ENCODE assay signal across 1 cellular context in the genomic region with DNA sequence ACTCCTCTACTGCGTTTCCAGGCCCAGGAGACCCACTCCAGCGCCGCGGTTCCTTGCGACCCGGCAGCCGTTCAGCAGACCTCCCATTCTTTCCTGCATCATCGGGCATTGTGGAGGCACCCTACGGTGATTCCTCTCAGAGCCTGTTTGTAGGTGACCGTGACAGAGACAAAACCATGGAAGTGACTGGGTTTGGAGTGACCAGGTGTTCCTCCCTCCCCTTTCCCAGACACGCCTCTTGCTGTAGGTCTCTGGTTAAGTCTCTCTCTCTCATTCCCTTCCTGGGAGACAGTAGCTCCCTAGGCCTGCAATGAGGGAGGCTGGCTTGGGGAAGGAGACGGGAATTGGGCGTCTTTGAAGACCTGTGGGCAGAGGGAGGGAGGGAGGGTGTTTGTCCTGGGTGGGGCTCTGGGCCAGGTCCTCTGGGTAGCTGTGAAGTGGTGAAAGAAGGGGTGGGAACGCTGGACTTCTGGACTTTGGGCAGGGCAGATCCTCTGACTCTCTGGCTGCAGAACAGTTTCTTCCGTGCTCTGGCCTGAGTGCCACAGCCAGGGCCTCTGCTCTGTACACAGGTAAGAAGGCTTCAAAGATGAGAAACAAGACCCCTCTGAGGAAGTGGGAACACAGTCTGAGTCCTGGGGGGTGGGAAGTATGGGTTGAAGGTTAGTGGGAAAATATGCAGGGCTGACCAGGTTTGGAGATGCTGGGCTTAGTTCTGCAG.
TF ChIP-seq lines count a peak whose summit lies in the region.

No MANE protein-coding gene starts in this region.

TF ChIP-seq in IMR-90, 13 proteins besides CTCF, POLR2A, EP300 and RAD21:
- TF ChIP-seq MXI1 (IDR thresholded peaks at IDR 0.05; ENCODE audit: borderline replicate concordance, low read depth, low read length) (no peak), MAZ (IDR thresholded peaks at IDR 0.05; ENCODE audit: borderline replicate concordance, low read depth, low read length) (no peak), MAFK (IDR thresholded peaks at IDR 0.05; ENCODE audit: low read depth, low read length) (no peak)
